1 cellular context compared by ENCODE assay signal in genomic region chr6:42774201-42774600, GRCh38.
TF ChIP-seq lines count a peak whose summit lies in the region.

No MANE protein-coding gene starts in this region.

TF ChIP-seq in HCT116, 20 proteins besides CTCF, POLR2A, EP300 and RAD21 (continued from another document):
- TF ChIP-seq REST (IDR thresholded peaks at IDR 0.05; ENCODE audit: low read depth): no peak
- TF ChIP-seq CEBPB (IDR thresholded peaks at IDR 0.05; ENCODE audit: low read depth): no peak
- TF ChIP-seq MAX (IDR thresholded peaks at IDR 0.05): no peak
- no peak for TF ChIP-seq EZH2 (IDR thresholded peaks at IDR 0.05)
- no peak for TF ChIP-seq SP1 (IDR thresholded peaks at IDR 0.05; ENCODE audit: low read depth)
- TF ChIP-seq EGR1 (IDR thresholded peaks at IDR 0.05; ENCODE audit: low read depth): no peak
